ENCODE assay signal across 8 cellular contexts in the genomic region with DNA sequence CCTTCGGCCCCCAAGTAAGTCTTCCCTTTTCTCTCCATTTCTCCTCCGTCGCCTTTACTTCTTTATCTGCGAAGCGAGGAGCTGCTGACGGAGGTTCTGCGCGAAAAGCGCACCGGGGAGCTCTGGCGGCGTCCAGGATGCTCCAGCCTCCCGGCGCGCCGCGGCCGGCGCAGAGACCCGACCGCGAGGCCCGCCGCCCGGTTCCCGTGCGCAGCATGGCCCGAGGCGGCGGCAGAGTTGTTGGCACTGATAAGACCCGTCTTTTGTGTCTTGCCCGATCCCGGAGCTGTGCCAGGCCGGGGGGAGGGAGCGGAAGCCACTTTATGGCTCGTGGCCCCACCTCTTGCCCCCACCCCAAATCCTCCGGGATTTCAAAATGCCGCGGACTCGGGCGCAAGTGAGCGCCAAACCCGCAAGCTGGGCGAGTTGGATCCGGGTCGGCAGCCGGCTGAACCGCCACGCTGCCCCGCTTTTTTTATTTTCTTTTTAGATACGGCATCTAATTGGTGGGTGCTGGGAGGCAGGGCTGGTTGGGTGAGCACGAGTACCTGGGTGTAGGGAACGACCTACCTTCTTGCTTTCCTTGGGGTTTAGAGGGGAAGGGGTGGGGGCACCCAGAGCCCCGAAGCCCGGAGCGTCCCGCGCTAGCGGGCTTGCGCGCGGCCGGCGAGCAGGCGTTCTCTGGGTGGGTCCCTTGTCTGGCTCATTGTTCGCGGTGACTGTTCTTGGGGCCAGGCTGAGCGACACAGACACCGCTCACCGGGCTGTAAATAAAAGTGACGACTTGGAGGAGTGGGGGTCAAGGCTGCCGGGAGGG.
DNase-seq lines count a peak whose midpoint lies in the region; ATAC-seq and TF ChIP-seq lines count a peak whose summit lies in the region.

No MANE protein-coding gene starts in this region.

- ATAC-seq in GM21576 (IDR thresholded peaks at IDR 0.05; ENCODE audit: unreplicated experiment): no peak

- in situ Hi-C loops in astrocyte of the spinal cord (cut with HindIII; ENCODE audit: low sequenced_read_pairs) (no loop called here), GM13977 (cut with MboI; ENCODE audit: low pct_unique_long_range_greater_than_20kb, low sequenced_read_pairs, unreplicated experiment) (loop anchor here (25.0 kb wide), 1 partner anchor 803 kb away; no protein-coding TSS in a partner anchor)

- TF ChIP-seq CTCF in astrocyte of the spinal cord (IDR thresholded peaks at IDR 0.05; ENCODE audit: low read depth, low read length): no peak
- no peak for TF ChIP-seq CTCF in GM13977 (IDR thresholded peaks at IDR 0.05; ENCODE audit: extremely low read depth, insufficient read depth, missing control alignments)

- no peaks in the 10 kb centered on the region for H3K9me3 ChIP-seq in stomach smooth muscle (ENCODE audit: control insufficient read depth in 2 of 2, low read length in 2 of 2)

- H3K4me1 ChIP-seq in stomach smooth muscle (ENCODE audit: control insufficient read depth, insufficient read depth, low read length): peaks cover 10% of the 10 kb centered on the region

- H3K27ac ChIP-seq in stomach smooth muscle (ENCODE audit: low read length): no peak overlapping the region

- peaks cover 0 to 4% of the 10 kb centered on the region in 2 donors for H3K27me3 ChIP-seq in stomach smooth muscle (ENCODE audit: control insufficient read depth in 1 of 2, insufficient read depth in 2 of 2, low read length in 2 of 2)

- H3K4me3 ChIP-seq in astrocyte of the spinal cord (ENCODE audit: low read depth, low read length): peak overlapping the region; percentile 56
- peak overlapping the region; percentile 76 to 79 for H3K4me3 ChIP-seq in stomach smooth muscle (ENCODE audit: low read length in 2 of 2)

- H3K9ac ChIP-seq in stomach smooth muscle (ENCODE audit: low read length in 2 of 2): peak overlapping the region in 1 of 2 donors; percentile 77

- no peaks in the 10 kb centered on the region for H3K36me3 ChIP-seq in stomach smooth muscle (ENCODE audit: control insufficient read depth in 2 of 2, insufficient read depth in 2 of 2, low read length in 2 of 2)

- DNase-seq in DMS 273 (lab: John Stamatoyannopoulos, UW; ENCODE audit: unreplicated experiment) (peak; percentile 86), M059J (ENCODE audit: low read depth) (peak; percentile 5), astrocyte of the spinal cord (ENCODE audit: low read depth, low spot score) (peak; percentile 39), kidney tubule cell (ENCODE audit: low spot score) (peak; percentile 46), NCI-H187 (lab: John Stamatoyannopoulos, UW) (no peak), GM13977 (ENCODE audit: low spot score) (no peak)

Comparison
In these comparisons a context has a peak if more than half of its experiments do, and no peak if none do; other contexts are left out.
1. DNase-seq: peak in DMS 273 (single experiment), M059J (single experiment), astrocyte of the spinal cord (single experiment) and kidney tubule cell (single experiment); none in NCI-H187 (0 of 2) and GM13977 (single experiment).